In the genomic region with DNA sequence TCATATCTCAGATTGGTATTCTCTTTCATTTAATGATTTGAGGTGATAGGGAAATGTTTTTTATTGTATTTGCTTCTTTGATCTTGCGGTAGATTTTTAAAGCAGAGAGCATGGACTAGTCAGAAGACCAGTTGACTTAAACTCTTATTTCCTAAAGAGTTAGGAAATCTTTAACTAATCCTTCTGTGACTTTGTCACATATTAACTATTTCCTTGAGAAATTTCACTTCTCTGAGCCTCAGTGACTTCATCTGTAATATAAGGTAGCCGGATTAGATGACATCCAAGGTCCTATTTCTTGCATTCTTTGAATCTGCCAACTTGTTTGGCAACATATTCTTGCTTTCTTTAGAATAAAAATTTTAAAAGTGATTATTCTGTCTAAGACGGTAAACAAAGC, we compare ENCODE assay signal across 15 cellular contexts.
"Had no signal": no experiment of that assay in that cellular context is flagged by ENCODE, and none has a peak within 500 bp of the region (broad histone marks: within the 10 kb centered on the region; RNA-seq: fewer than 3 reads in every experiment).

No MANE protein-coding gene starts in this region.

- H3K4me2 ChIP-seq: neural progenitor cell had no signal

- H3K4me1 ChIP-seq: colonic mucosa, lower lobe of right lung had no signal

- H3K36me3 ChIP-seq: colonic mucosa had no signal

- H3K27me3 Mint-ChIP-seq: activated CD4-positive, alpha-beta T cell treated with anti-CD3 and anti-CD28 coated beads, Interleukin-2, amount 10 ng/mL, durations not matched to agents 24 days and 14 days; activated naive CD4-positive, alpha-beta T cell treated with anti-CD3 and anti-CD28 coated beads, Interleukin-2, amount 50 U/mL, for 24 hours had no signal

- H3K4me1 Mint-ChIP-seq: activated CD4-positive, alpha-beta T cell treated with anti-CD3 and anti-CD28 coated beads, Interleukin-2, amount 10 ng/mL, durations not matched to agents 24 days and 14 days; activated naive CD4-positive, alpha-beta T cell treated with anti-CD3 and anti-CD28 coated beads, Interleukin-2, amount 50 U/mL, for 24 hours; stimulated activated effector memory CD8-positive, alpha-beta T cell treated with anti-CD3 and anti-CD28 coated beads, Interleukin-12 subunit alpha, Interleukin-12 subunit beta, amount 100 ng/mL, for 72 hours had no signal

- ATAC-seq: activated CD8-positive, alpha-beta T cell treated with anti-CD3 and anti-CD28 coated beads, Interleukin-2, amount 10 ng/mL, durations not matched to agents 7 days and 5 days; lower lobe of right lung; stimulated activated effector memory CD8-positive, alpha-beta T cell treated with anti-CD3 and anti-CD28 coated beads, Interleukin-12 subunit alpha, Interleukin-12 subunit beta, amount 100 ng/mL, for 72 hours had no signal

- H3K4me3 ChIP-seq: colonic mucosa, esophagus muscularis mucosa, lower lobe of right lung, neural progenitor cell had no signal

- H3K9ac ChIP-seq: neural progenitor cell had no signal

- H3K4me3 Mint-ChIP-seq: activated CD4-positive, alpha-beta T cell treated with anti-CD3 and anti-CD28 coated beads, Interleukin-2, amount 10 ng/mL, durations not matched to agents 24 days and 14 days; activated CD8-positive, alpha-beta T cell treated with anti-CD3 and anti-CD28 coated beads, Interleukin-2, amount 10 ng/mL, durations not matched to agents 7 days and 5 days; activated naive CD4-positive, alpha-beta T cell treated with anti-CD3 and anti-CD28 coated beads, Interleukin-2, amount 50 U/mL, for 24 hours; neural progenitor cell; stimulated activated effector memory CD8-positive, alpha-beta T cell treated with anti-CD3 and anti-CD28 coated beads, Interleukin-12 subunit alpha, Interleukin-12 subunit beta, amount 100 ng/mL, for 72 hours; T-helper 2 cell treated with Interferon-gamma antibody and Interleukin-4, amounts not matched to agents 5 μg/mL and 100 μg/mL, for 36 hours had no signal

- H3K27me3 ChIP-seq: colonic mucosa, esophagus muscularis mucosa, neural progenitor cell had no signal

- DNase-seq: activated CD4-positive, alpha-beta T cell treated with anti-CD3 and anti-CD28 coated beads, Interleukin-2, amount 10 ng/mL, durations not matched to agents 24 days and 14 days; activated CD4-positive, CD25-positive, alpha-beta regulatory T cell; activated CD8-positive, alpha-beta memory T cell treated with anti-CD3 and anti-CD28 coated beads, Interleukin-2, amount 50 U/mL, for 4 hours; activated CD8-positive, alpha-beta T cell treated with anti-CD3 and anti-CD28 coated beads, Interleukin-2, amount 10 ng/mL, durations not matched to agents 7 days and 5 days; activated effector memory CD4-positive, alpha-beta T cell treated with anti-CD3 and anti-CD28 coated beads, Interleukin-2, amount 50 U/mL, for 16 hours; activated T-cell treated with anti-CD3 and anti-CD28 coated beads, Interleukin-2, amount 50 U/mL, for 48 hours; caudate nucleus; colonic mucosa; hippocampal formation; lower lobe of right lung had no signal

- H3K27ac Mint-ChIP-seq: activated CD4-positive, alpha-beta T cell treated with anti-CD3 and anti-CD28 coated beads, Interleukin-2, amount 10 ng/mL, durations not matched to agents 24 days and 14 days; activated CD8-positive, alpha-beta T cell treated with anti-CD3 and anti-CD28 coated beads, Interleukin-2, amount 10 ng/mL, durations not matched to agents 7 days and 5 days; activated naive CD4-positive, alpha-beta T cell treated with anti-CD3 and anti-CD28 coated beads, Interleukin-2, amount 50 U/mL, for 24 hours; neural progenitor cell; stimulated activated effector memory CD8-positive, alpha-beta T cell treated with anti-CD3 and anti-CD28 coated beads, Interleukin-12 subunit alpha, Interleukin-12 subunit beta, amount 100 ng/mL, for 72 hours; T-helper 2 cell treated with Interferon-gamma antibody and Interleukin-4, amounts not matched to agents 5 μg/mL and 100 μg/mL, for 36 hours had no signal

- H3K9me3 Mint-ChIP-seq: activated CD4-positive, alpha-beta T cell treated with anti-CD3 and anti-CD28 coated beads, Interleukin-2, amount 10 ng/mL, durations not matched to agents 24 days and 14 days; activated naive CD4-positive, alpha-beta T cell treated with anti-CD3 and anti-CD28 coated beads, Interleukin-2, amount 50 U/mL, for 24 hours; neural progenitor cell; stimulated activated effector memory CD8-positive, alpha-beta T cell treated with anti-CD3 and anti-CD28 coated beads, Interleukin-12 subunit alpha, Interleukin-12 subunit beta, amount 100 ng/mL, for 72 hours; T-helper 2 cell treated with Interferon-gamma antibody and Interleukin-4, amounts not matched to agents 5 μg/mL and 100 μg/mL, for 36 hours had no signal

- H3K27ac ChIP-seq: colonic mucosa, esophagus muscularis mucosa, lower lobe of right lung, neural progenitor cell had no signal

- H2AFZ ChIP-seq: neural progenitor cell had no signal

- H3K9me3 ChIP-seq: colonic mucosa, esophagus muscularis mucosa, lower lobe of right lung had no signal
